ENCODE assay signal across 17 cellular contexts in the genomic region with DNA sequence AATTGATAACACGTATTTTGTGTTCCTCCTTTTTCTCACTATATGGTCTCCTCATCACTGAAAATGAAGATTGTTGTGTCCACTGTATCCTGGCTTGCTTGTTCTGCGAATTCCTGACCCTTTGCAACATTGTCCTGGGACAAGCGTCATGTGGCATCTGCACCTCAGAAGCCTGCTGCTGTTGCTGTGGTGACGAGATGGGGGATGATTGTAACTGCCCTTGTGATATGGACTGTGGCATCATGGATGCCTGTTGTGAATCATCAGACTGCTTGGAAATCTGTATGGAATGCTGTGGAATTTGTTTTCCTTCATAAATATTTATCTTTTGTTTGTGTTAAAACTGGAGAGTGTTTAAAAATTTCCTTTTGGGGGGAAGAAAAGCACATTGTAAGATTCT.
DNase-seq lines count a peak whose midpoint lies in the region; ATAC-seq and TF ChIP-seq lines count a peak whose summit lies in the region.
"Had no signal": no experiment of that assay in that cellular context is flagged by ENCODE, and none has a peak within 500 bp of the region (broad histone marks: within the 10 kb centered on the region; RNA-seq: fewer than 3 reads in every experiment).

No MANE protein-coding gene starts in this region.

- CTCF ChIA-PET in T-cell (lab: Charles Lee) = no interaction called here

- peak; percentile 30 for DNase-seq in GM03348 (ENCODE audit: low spot score)
- DNase-seq in SK-N-DZ (ENCODE audit: low spot score) = peak; percentile 3
- DNase-seq in foreskin melanocyte = peak; percentile 52
- DNase-seq in stromal cell of bone marrow (ENCODE audit: low read depth) = peak; percentile 19
- DNase-seq in type B pancreatic cell (ENCODE audit: extremely low spot score, unreplicated experiment) = no peak
- no peak for DNase-seq in left ventricle myocardium superior
- no peak for DNase-seq in T-cell
- DNase-seq: activated CD4-positive, alpha-beta memory T cell treated with anti-CD3 and anti-CD28 coated beads for 36 hours; body of pancreas; COR-L47; endodermal cell; glutamatergic neuron; MV-4-11; naive B cell; stimulated activated CD4-positive, alpha-beta T cell treated with anti-CD3 and anti-CD28 coated beads, Interleukin-1b, Interleukin-23, amount 100 ng/mL, for 48 hours; T1000 had no signal

- intact Hi-C loops in left ventricle myocardium superior (cut with micrococcal nuclease) = no loop called here

- H3K9me3 Mint-ChIP-seq in type B pancreatic cell (no peaks in the 10 kb centered on the region), T-cell (peaks cover 0 to 3% (median 0%) of the 10 kb centered on the region in 3 donors)
- H3K9me3 Mint-ChIP-seq: activated CD4-positive, alpha-beta memory T cell treated with anti-CD3 and anti-CD28 coated beads for 36 hours; activated T-helper 1 cell treated with anti-CD3 and anti-CD28 coated beads, Interleukin-12 subunit alpha, Interleukin-12 subunit beta, Interleukin-2, Interleukin-4 antibody, amounts not matched to agents 30 ng/mL and 10 ng/mL and 1 ng/mL, durations not matched to agents 14 hours and 24 hours and 36 hours; endodermal cell; naive B cell had no signal

- H3K27ac Mint-ChIP-seq in type B pancreatic cell (no peak overlapping the region), T-cell (peak overlapping the region in 1 of 2 donors; percentile 57)
- H3K27ac Mint-ChIP-seq: activated CD4-positive, alpha-beta memory T cell treated with anti-CD3 and anti-CD28 coated beads for 36 hours; activated T-helper 1 cell treated with anti-CD3 and anti-CD28 coated beads, Interleukin-12 subunit alpha, Interleukin-12 subunit beta, Interleukin-2, Interleukin-4 antibody, amounts not matched to agents 30 ng/mL and 10 ng/mL and 1 ng/mL, durations not matched to agents 14 hours and 24 hours and 36 hours; endodermal cell had no signal

- H3K36me3 Mint-ChIP-seq in type B pancreatic cell (peaks cover 11% of the 10 kb centered on the region), T-cell (peaks cover 49% of the 10 kb centered on the region)

- no peaks in the 10 kb centered on the region for H3K27me3 Mint-ChIP-seq in type B pancreatic cell
- no peaks in the 10 kb centered on the region for H3K27me3 Mint-ChIP-seq in T-cell
- H3K27me3 Mint-ChIP-seq: activated CD4-positive, alpha-beta memory T cell treated with anti-CD3 and anti-CD28 coated beads for 36 hours; naive B cell had no signal

- H3K4me1 Mint-ChIP-seq in type B pancreatic cell (ENCODE audit: unreplicated experiment) (no peaks in the 10 kb centered on the region), T-cell (peaks cover 53 to 67% (median 53%) of the 10 kb centered on the region in 3 donors)

- POLR2A ChIA-PET in T-cell (lab: Charles Lee) = interaction anchor here in 1 of 2 donors (0.5 kb wide), 1 partner anchor 856 kb away, joined by 6 read pairs; no protein-coding TSS in a partner anchor

- H3K4me3 Mint-ChIP-seq in type B pancreatic cell (no peak overlapping the region), T-cell (no peak overlapping the region)
- H3K4me3 Mint-ChIP-seq: activated CD4-positive, alpha-beta memory T cell treated with anti-CD3 and anti-CD28 coated beads for 36 hours; activated T-helper 1 cell treated with anti-CD3 and anti-CD28 coated beads, Interleukin-12 subunit alpha, Interleukin-12 subunit beta, Interleukin-2, Interleukin-4 antibody, amounts not matched to agents 30 ng/mL and 10 ng/mL and 1 ng/mL, durations not matched to agents 14 hours and 24 hours and 36 hours; endodermal cell; naive B cell had no signal

- no peak for TF ChIP-seq CTCF in type B pancreatic cell (conservative IDR thresholded peaks at IDR 0.05)

- ATAC-seq in left ventricle myocardium superior (no peak), T-cell (replicated peaks in 1 of 4) (no peak)
- ATAC-seq: body of pancreas had no signal

Comparison
In these comparisons a context has a peak if more than half of its experiments do, and no peak if none do; other contexts are left out.
1. DNase-seq: peak in GM03348 (single experiment), SK-N-DZ (single experiment), foreskin melanocyte (single experiment) and stromal cell of bone marrow (single experiment); none in type B pancreatic cell (single experiment), left ventricle myocardium superior (single experiment) and T-cell (0 of 34).